In genomic region chr1:242008788-242009500, GRCh38 we compare ENCODE assay signal across 23 cellular contexts. TPM values are rescaled to one million over a fixed set of nuclear protein-coding genes. Genes with fewer than 3 reads are reported as not detected.
"Had no signal": no experiment of that assay in that cellular context is flagged by ENCODE, and none has a peak within 500 bp of the region (broad histone marks: within the 10 kb centered on the region; RNA-seq: fewer than 3 reads in every experiment).

No MANE protein-coding gene starts in this region.

- H3K4me1 ChIP-seq: adrenal gland, right atrium auricular region, suprapubic skin, transverse colon had no signal

- H3K27me3 ChIP-seq: adrenal gland, right atrium auricular region, suprapubic skin, transverse colon had no signal

- ATAC-seq: activated naive CD4-positive, alpha-beta T cell treated with anti-CD3 and anti-CD28 coated beads, Interleukin-2, amount 50 U/mL, for 72 hours; left lobe of liver; stimulated activated naive CD8-positive, alpha-beta T cell treated with anti-CD3 and anti-CD28 coated beads, Interleukin-15, amount 100 ng/mL, for 72 hours; T-helper 17 cell had no signal

- H3K9me3 ChIP-seq: adrenal gland, esophagus muscularis mucosa, right atrium auricular region, suprapubic skin, transverse colon had no signal

- H3K36me3 ChIP-seq: adrenal gland, esophagus muscularis mucosa, right atrium auricular region, suprapubic skin, transverse colon had no signal

- DNase-seq: activated CD4-positive, alpha-beta T cell treated with anti-CD3 and anti-CD28 coated beads, Interleukin-2, amount 50 U/mL, for 4 hours; activated gamma-delta T cell treated with Interleukin-2 at 50 U/mL for 16 hours; adrenal gland; effector CD8-positive, alpha-beta T cell; foreskin fibroblast; hypothalamus; islet precursor cell; occipital lobe; stimulated activated naive CD8-positive, alpha-beta T cell treated with anti-CD3 and anti-CD28 coated beads, Interleukin-15, amount 100 ng/mL, for 72 hours; T-helper 17 cell; transverse colon had no signal

- H3K4me3 ChIP-seq: adrenal gland, esophagus muscularis mucosa, right atrium auricular region, skin epidermis, suprapubic skin, transverse colon had no signal

RNA-seq across cellular contexts. Expression of gene MAP1LC3C, which starts 10.0 kb away (rescaled TPM):
- total RNA-seq: activated naive CD4-positive, alpha-beta T cell treated with anti-CD3 and anti-CD28 coated beads, Interleukin-2, amount 50 U/mL, for 72 hours; activated T-helper 1 cell treated with anti-CD3 and anti-CD28 coated beads, Interleukin-12 subunit alpha, Interleukin-12 subunit beta, Interleukin-2, Interleukin-4 antibody, amounts not matched to agents 30 ng/mL and 10 ng/mL and 1 ng/mL, durations not matched to agents 14 hours and 24 hours and 36 hours; endothelial cell of umbilical vein; left lobe of liver; mononuclear cell; right atrium auricular region; T-helper 17 cell had no signal

RNA-seq across cellular contexts. Expression of gene BECN2, which starts 51.4 kb away (rescaled TPM):
- total RNA-seq: activated naive CD4-positive, alpha-beta T cell treated with anti-CD3 and anti-CD28 coated beads, Interleukin-2, amount 50 U/mL, for 72 hours; activated T-helper 1 cell treated with anti-CD3 and anti-CD28 coated beads, Interleukin-12 subunit alpha, Interleukin-12 subunit beta, Interleukin-2, Interleukin-4 antibody, amounts not matched to agents 30 ng/mL and 10 ng/mL and 1 ng/mL, durations not matched to agents 14 hours and 24 hours and 36 hours; adrenal gland; cerebellum; endothelial cell of umbilical vein; esophagus muscularis mucosa; left lobe of liver; lung microvascular endothelial cell; mononuclear cell; occipital lobe; posterior vena cava; right atrium auricular region; suprapubic skin; T-helper 17 cell; transverse colon had no signal
